In genomic region chr22:24503137-24503850, GRCh38 we compare ENCODE assay signal across 7 cellular contexts. TPM values are rescaled to one million over a fixed set of nuclear protein-coding genes. Genes with fewer than 3 reads are reported as not detected.
DNase-seq lines count a peak whose midpoint lies in the region; ATAC-seq and TF ChIP-seq lines count a peak whose summit lies in the region.

No MANE protein-coding gene starts in this region.

- 67 to 76% (median 70%) methylated on average over 7 of the region's 7 CpGs for WGBS in adrenal gland, 4 donors

- no peak overlapping the region for H3K27ac ChIP-seq in adrenal gland

- peaks cover 0 to 4% of the 10 kb centered on the region in 2 donors for H3K4me1 ChIP-seq in adrenal gland (replicated peaks in 1 of 2)

- peak; percentile 51 for ATAC-seq in HG03460 (IDR thresholded peaks at IDR 0.05; ENCODE audit: unreplicated experiment)
- no peak for ATAC-seq in GM19328 (IDR thresholded peaks at IDR 0.05; ENCODE audit: unreplicated experiment)

- H3K4me3 ChIP-seq in GM06990 (replicated peaks; ENCODE audit: low read depth, low read length) (no peak overlapping the region; the same call in 1 of the 2 replicates), adrenal gland (no peak overlapping the region)

- TF ChIP-seq CTCF in GM06990 (IDR thresholded peaks at IDR 0.05; ENCODE audit: insufficient read depth, low read length, poor library complexity, severe bottlenecking) (peak; percentile 78), adrenal gland (IDR thresholded peaks at IDR 0.05) (peak; percentile 51 to 80 (median 74))

- no peak for TF ChIP-seq POLR2A in adrenal gland (IDR thresholded peaks at IDR 0.05)

- H3K27me3 ChIP-seq in GM06990 (replicated peaks; ENCODE audit: control insufficient read depth, insufficient read depth, low read length) (no peaks in the 10 kb centered on the region), adrenal gland (no peaks in the 10 kb centered on the region)

- no peaks in the 10 kb centered on the region for H3K9me3 ChIP-seq in adrenal gland (replicated peaks in 1 of 3)

- DNase-seq in GM06990 (ENCODE audit: extremely low read depth, insufficient read length) (peak; percentile 64), T follicular helper cell (ENCODE audit: low read depth) (peak; percentile 44), adrenal gland (peak; percentile 63 to 87 (median 70)), iPS-NIHi7 (ENCODE audit: extremely low spot score) (peak; percentile 82)
- DNase-seq in stimulated activated CD4-positive, alpha-beta T cell treated with anti-CD3 and anti-CD28 coated beads, Interleukin-4, amount 100 ng/mL, for 48 hours (ENCODE audit: low read depth in 2 of 2), result peak; percentile 41 to 50

- intact Hi-C loops in adrenal gland (cut with DNase I), result loop anchor here (5.0 kb wide), 2 partner anchors 76 to 81 kb away; partner anchors contain the start of gene ADORA2A (in 1 of the 2)

- H3K36me3 ChIP-seq in GM06990 (ENCODE audit: control insufficient read depth, insufficient read depth, low read length) (no peaks in the 10 kb centered on the region), adrenal gland (replicated peaks in 1 of 2) (no peaks in the 10 kb centered on the region)

RNA-seq across cellular contexts. Expression of gene UPB1, which starts 8.2 kb away (rescaled TPM):
- 1 to 10 TPM in 2 of 8 donors, under 1 TPM in 5, not detected in 1; 0.11 to 2.2 (median 0.29) TPM for total RNA-seq in adrenal gland
- under 1 TPM; 0.11 to 0.48 (median 0.34) TPM for polyA plus RNA-seq in adrenal gland

RNA-seq across cellular contexts. Expression of gene GUCD1, which starts 51.6 kb away (rescaled TPM):
- 100 to 1,000 TPM in 6 of 8 donors, 10 to 100 TPM in 2; 91.2 to 162 (median 121) TPM for total RNA-seq in adrenal gland
- 100 to 1,000 TPM in 2 of 3 donors, 10 to 100 TPM in 1; 75.4 to 123 (median 107) TPM for polyA plus RNA-seq in adrenal gland

RNA-seq across cellular contexts. Expression of gene SNRPD3, which starts 52.5 kb away (rescaled TPM):
- 100 to 1,000 TPM in 2 of 8 donors, 10 to 100 TPM in 6; 66.4 to 162 (median 78.2) TPM for total RNA-seq in adrenal gland
- polyA plus RNA-seq in adrenal gland, result 100 to 1,000 TPM in 2 of 3 donors, 10 to 100 TPM in 1; 55.7 to 223 (median 126) TPM
